ENCODE assay signal across 1 cellular context in the genomic region with DNA sequence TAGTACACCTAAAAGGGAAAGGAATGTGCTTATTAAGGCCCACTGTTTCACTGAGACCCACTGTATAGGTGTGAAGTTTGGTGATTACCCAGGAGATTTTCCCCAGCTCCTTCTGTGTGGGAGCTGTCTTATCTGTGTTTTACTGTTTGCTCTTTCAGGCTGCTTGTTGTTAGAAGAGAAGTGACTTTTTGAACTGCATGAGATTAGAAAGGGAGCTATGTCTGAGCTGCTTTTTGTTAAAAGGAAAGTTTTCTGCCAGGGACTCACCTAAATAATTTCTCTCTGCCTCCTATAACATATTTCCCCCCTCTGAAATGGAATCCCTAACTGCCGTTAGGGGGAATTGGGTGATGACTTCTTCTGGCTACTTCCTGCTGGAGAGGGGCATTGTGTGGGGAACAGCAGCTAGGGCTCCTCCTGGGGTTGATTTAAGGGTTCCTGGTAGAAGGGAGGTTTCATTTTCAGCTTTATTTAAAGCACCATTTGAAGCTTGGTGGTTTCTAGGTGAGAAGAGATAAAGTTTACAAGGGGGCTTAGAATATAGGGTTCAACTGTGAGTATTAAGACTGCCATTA.
TF ChIP-seq lines count a peak whose summit lies in the region.

No MANE protein-coding gene starts in this region.

TF ChIP-seq in WTC11, 78 proteins besides CTCF, POLR2A, EP300 and RAD21 (continued from another document):
- TF ChIP-seq, protein P1, sequence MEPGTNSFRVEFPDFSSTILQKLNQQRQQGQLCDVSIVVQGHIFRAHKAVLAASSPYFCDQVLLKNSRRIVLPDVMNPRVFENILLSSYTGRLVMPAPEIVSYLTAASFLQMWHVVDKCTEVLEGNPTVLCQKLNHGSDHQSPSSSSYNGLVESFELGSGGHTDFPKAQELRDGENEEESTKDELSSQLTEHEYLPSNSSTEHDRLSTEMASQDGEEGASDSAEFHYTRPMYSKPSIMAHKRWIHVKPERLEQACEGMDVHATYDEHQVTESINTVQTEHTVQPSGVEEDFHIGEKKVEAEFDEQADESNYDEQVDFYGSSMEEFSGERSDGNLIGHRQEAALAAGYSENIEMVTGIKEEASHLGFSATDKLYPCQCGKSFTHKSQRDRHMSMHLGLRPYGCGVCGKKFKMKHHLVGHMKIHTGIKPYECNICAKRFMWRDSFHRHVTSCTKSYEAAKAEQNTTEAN (CRISPR knock-in tag; IDR thresholded peaks at IDR 0.05): no peak
- TF ChIP-seq, protein P2, sequence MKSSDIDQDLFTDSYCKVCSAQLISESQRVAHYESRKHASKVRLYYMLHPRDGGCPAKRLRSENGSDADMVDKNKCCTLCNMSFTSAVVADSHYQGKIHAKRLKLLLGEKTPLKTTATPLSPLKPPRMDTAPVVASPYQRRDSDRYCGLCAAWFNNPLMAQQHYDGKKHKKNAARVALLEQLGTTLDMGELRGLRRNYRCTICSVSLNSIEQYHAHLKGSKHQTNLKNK (CRISPR knock-in tag; IDR thresholded peaks at IDR 0.05): no peak
- TF ChIP-seq TEAD4 (CRISPR knock-in tag; IDR thresholded peaks at IDR 0.05): no peak
